11 cellular contexts compared by ENCODE assay signal in the genomic region with DNA sequence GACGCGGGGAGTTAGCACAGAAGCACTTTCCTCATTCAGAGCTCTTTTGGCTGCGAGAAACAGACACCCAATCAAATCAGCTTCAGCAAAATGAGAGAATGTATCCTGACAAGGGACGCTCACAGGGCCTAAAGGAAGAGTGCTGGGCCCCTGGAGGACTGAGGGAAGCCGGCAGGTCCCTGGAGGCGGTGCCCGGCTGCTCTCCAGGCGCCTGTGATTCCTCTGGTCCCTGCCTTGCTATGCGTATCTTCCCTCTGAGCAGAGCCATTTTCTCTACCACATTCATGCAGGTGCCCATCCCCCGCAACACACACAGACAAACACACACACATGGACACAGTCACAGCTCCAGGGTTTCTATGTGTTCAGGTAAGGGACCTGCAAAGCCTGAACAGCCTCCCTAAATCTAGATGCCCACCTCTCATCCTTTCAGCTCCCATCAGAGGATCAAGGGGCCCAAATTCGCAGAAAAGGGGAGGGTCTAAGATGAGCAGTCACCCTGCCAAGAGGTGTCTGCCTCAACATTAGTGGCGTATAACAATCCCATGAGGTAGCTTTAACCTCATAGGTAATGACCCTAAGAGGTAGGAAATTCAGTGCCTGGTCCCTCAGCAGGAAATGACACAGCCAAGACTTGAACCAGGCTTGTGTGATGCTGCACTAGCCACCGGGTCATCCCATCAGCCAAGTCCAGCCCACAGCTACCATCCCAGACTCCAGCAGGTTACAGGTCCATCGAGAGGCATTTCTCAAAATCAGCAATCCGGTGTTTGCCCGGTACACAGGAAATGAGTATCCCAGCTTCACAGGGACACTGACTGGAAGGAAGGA.
DNase-seq lines count a peak whose midpoint lies in the region; ATAC-seq and TF ChIP-seq lines count a peak whose summit lies in the region.
"Had no signal": no experiment of that assay in that cellular context is flagged by ENCODE, and none has a peak within 500 bp of the region (broad histone marks: within the 10 kb centered on the region; RNA-seq: fewer than 3 reads in every experiment).

No MANE protein-coding gene starts in this region.

- H3K36me3 ChIP-seq in SU-DHL-6 (ENCODE audit: low read length) = 0 out of 2 replicates have a peak, but pooled peaks cover 3% of the 10 kb centered on the region
- H3K36me3 ChIP-seq: uterus had no signal

- DNase-seq in HUDEP-2 (lab: John Stamatoyannopoulos, UW; ENCODE audit: unreplicated experiment in 76 of 76) (no peak), D341Med (ENCODE audit: low spot score) (no peak), SHP77 (lab: John Stamatoyannopoulos, UW) (no peak), NCI-H345 treated with DMSO at 0.1 percent for 48 hours (lab: John Stamatoyannopoulos, UW; ENCODE audit: unreplicated experiment) (no peak)
- DNase-seq: activated CD4-positive, alpha-beta T cell treated with anti-CD3 and anti-CD28 coated beads, Interleukin-2, amount 50 U/mL, for 48 hours; NCI-H2081; SHP77 treated with DMSO at 0.1 percent for 48 hours; uterus had no signal

- H3K9ac ChIP-seq in SU-DHL-6 (ENCODE audit: low read length) = peak overlapping the region; percentile 64

- no peaks in the 10 kb centered on the region for H4K20me1 ChIP-seq in SU-DHL-6 (ENCODE audit: low read depth, low read length)

- peak overlapping the region; percentile 82 for H3K4me2 ChIP-seq in SU-DHL-6 (ENCODE audit: low read depth, low read length, poor library complexity, severe bottlenecking)

- peak overlapping the region; percentile 38 for H3K4me3 ChIP-seq in SU-DHL-6 (ENCODE audit: insufficient read depth, low read length, poor library complexity, severe bottlenecking)
- H3K4me3 ChIP-seq: uterus had no signal

- peak overlapping the region; percentile 97 for H3K27ac ChIP-seq in SU-DHL-6 (ENCODE audit: low read depth, low read length)
- H3K27ac ChIP-seq: uterus had no signal

- peaks cover 13% of the 10 kb centered on the region for H3K79me2 ChIP-seq in SU-DHL-6 (ENCODE audit: insufficient read depth, low read length)

- H2AFZ ChIP-seq in SU-DHL-6 (ENCODE audit: low read depth, low read length, severe bottlenecking) = no peak overlapping the region

- H3K27me3 ChIP-seq in SU-DHL-6 (ENCODE audit: low read length) = no peaks in the 10 kb centered on the region
- H3K27me3 ChIP-seq: uterus had no signal

- H3K9me3 ChIP-seq in SU-DHL-6 (ENCODE audit: insufficient read depth, low read length) = no peaks in the 10 kb centered on the region
- H3K9me3 ChIP-seq: uterus had no signal

- ATAC-seq in GM19438 (IDR thresholded peaks at IDR 0.05; ENCODE audit: low read depth, unreplicated experiment) (peak; percentile 21), HG02981 (IDR thresholded peaks at IDR 0.05; ENCODE audit: unreplicated experiment) (peak; percentile 7)

- no peaks in the 10 kb centered on the region for H3K9me2 ChIP-seq in SU-DHL-6 (replicated peaks; ENCODE audit: insufficient read depth, low read length)

- H3F3A ChIP-seq in SU-DHL-6 (ENCODE audit: insufficient read depth) = peaks cover 74% of the 10 kb centered on the region

- no peak for TF ChIP-seq CTCF in SU-DHL-6 (IDR thresholded peaks at IDR 0.05; ENCODE audit: insufficient read depth, low read length, poor library complexity, severe bottlenecking)
